ENCODE assay signal across 9 cellular contexts in the genomic region with DNA sequence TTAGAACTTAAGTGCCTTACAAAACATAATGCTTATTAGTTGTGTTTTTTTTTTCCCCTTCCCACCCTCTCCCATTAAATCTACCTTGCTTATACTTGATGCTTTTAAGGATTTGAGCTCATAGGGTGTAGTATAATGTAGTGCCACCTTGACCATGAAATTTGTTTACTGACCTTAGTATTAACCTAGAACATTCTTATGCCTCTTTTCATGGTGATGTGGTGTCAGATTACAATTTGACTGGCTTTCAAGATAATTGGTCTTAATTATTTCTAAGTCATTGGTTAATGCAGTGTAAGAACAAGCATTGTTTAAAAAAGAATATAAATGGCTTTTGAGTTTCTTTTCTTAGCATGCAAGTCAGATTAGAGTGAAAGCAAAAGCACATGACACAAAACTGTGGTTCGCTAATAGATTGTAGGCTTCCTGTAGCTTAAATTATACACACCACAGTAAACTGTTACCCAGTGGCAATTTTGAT.
DNase-seq lines count a peak whose midpoint lies in the region; ATAC-seq, FAIRE-seq and TF ChIP-seq lines count a peak whose summit lies in the region.
"Had no signal": no experiment of that assay in that cellular context is flagged by ENCODE, and none has a peak within 500 bp of the region (broad histone marks: within the 10 kb centered on the region; RNA-seq: fewer than 3 reads in every experiment).

No MANE protein-coding gene starts in this region.

- H4K8ac ChIP-seq in IMR-90 (ENCODE audit: low read depth in 2 of 2, low read length in 2 of 2), result no peak overlapping the region

- no peak overlapping the region for H2AK5ac ChIP-seq in IMR-90 (ENCODE audit: low read depth, low read length)

- no peak for TF ChIP-seq POLR2A in IMR-90 (IDR thresholded peaks at IDR 0.05; ENCODE audit: low read depth, low read length)

- no peaks in the 10 kb centered on the region for H3K9me3 ChIP-seq in IMR-90 (ENCODE audit: control insufficient read depth, insufficient read depth, low read length)
- no peaks in the 10 kb centered on the region for H3K9me3 ChIP-seq in small intestine (ENCODE audit: control insufficient read depth, low read depth)

- CTCF ChIA-PET in IMR-90 (lab: Yijun Ruan, JAX), result interaction anchor here (0.7 kb wide), 1 partner anchor 18 kb away, joined by 4 read pairs; no protein-coding TSS in a partner anchor

- intact Hi-C loops in IMR-90 (cut with micrococcal nuclease), result no loop called here

- in situ Hi-C loops in IMR-90 (cut with MboI; ENCODE audit: low sequenced_read_pairs), result no loop called here

- peaks cover 32 to 49% of the 10 kb centered on the region in 2 experiments for H3K79me1 ChIP-seq in IMR-90 (ENCODE audit: low read depth in 1 of 2, low read length in 2 of 2)

- H3K4me3 ChIP-seq in IMR-90 (ENCODE audit: insufficient read depth, low read depth, low read length), result no peak overlapping the region
- no peak overlapping the region for H3K4me3 ChIP-seq in small intestine (ENCODE audit: low read depth in 1 of 2, low read length in 2 of 2)

- H3K4me2 ChIP-seq in IMR-90 (ENCODE audit: low read depth, low read length), result peak overlapping the region; percentile 33; the same call in 1 of the 2 replicates

- H3K9me1 ChIP-seq in IMR-90 (ENCODE audit: insufficient read depth, low read length), result peaks cover 2% of the 10 kb centered on the region; the same call in 1 of the 2 replicates

- no peak overlapping the region for H2BK120ac ChIP-seq in IMR-90 (ENCODE audit: low read depth, low read length)

- dilution Hi-C loops in IMR-90 (cut with HindIII; ENCODE audit: low sequenced_read_pairs, unreplicated experiment), result no loop called here

- H2BK5ac ChIP-seq in IMR-90 (ENCODE audit: low read depth, low read length, poor library complexity, severe bottlenecking), result no peak overlapping the region

- H3K23ac ChIP-seq in IMR-90 (ENCODE audit: low read depth, low read length), result no peak overlapping the region

- H2BK15ac ChIP-seq in IMR-90 (ENCODE audit: low read depth, low read length), result no peak overlapping the region

- TF ChIP-seq CTCF in IMR-90 (conservative IDR thresholded peaks at IDR 0.05; ENCODE audit: low read depth, low read length) (no peak), foreskin keratinocyte (conservative IDR thresholded peaks at IDR 0.05) (no peak)

- DNase-seq in IMR-90, result no peak
- peak; percentile 16 for DNase-seq in astrocyte of the hippocampus (ENCODE audit: low read depth, low spot score)
- peak; percentile 40 for DNase-seq in small intestine
- no peak for DNase-seq in superior temporal gyrus (ENCODE audit: extremely low spot score)
- DNase-seq in foreskin keratinocyte, result no peak
- DNase-seq in AG08395 (ENCODE audit: low spot score), result no peak

- WGBS in IMR-90 (ENCODE audit: extremely low coverage in 2 of 2, insufficient read length in 1 of 2), 2 experiments, result no CpG with 5 or more reads among the region's 1 CpG
- 38 to 62% (median 61%) methylated on average over 1 of the region's 1 CpG for WGBS in small intestine, 3 donors

- H3K9ac ChIP-seq in IMR-90 (ENCODE audit: low read depth, low read length), result no peak overlapping the region

- H3K4me1 ChIP-seq in IMR-90 (ENCODE audit: control insufficient read depth, insufficient read depth, low read length) (peaks cover 11% of the 10 kb centered on the region), small intestine (ENCODE audit: control insufficient read depth in 2 of 2, insufficient read depth in 1 of 2, low read depth in 1 of 2, low read length in 1 of 2) (peaks cover 3 to 11% of the 10 kb centered on the region in 2 donors), foreskin keratinocyte (no peaks in the 10 kb centered on the region)

- no peak overlapping the region for H4K91ac ChIP-seq in IMR-90 (ENCODE audit: insufficient read depth, low read depth, low read length)

- H3K27me3 ChIP-seq in IMR-90 (ENCODE audit: control insufficient read depth, insufficient read depth, low read length) (no peaks in the 10 kb centered on the region), small intestine (ENCODE audit: control insufficient read depth in 2 of 2, insufficient read depth in 2 of 2, low read length in 2 of 2) (no peaks in the 10 kb centered on the region), foreskin keratinocyte (no peaks in the 10 kb centered on the region)

- H3K27ac ChIP-seq in IMR-90 (ENCODE audit: insufficient read depth, low read length) (no peak overlapping the region), small intestine (ENCODE audit: low read depth in 1 of 2, low read length in 1 of 2) (no peak overlapping the region), foreskin keratinocyte (no peak overlapping the region)

- H2AK9ac ChIP-seq in IMR-90 (replicated peaks; ENCODE audit: low read depth, low read length, poor library complexity), result no peak overlapping the region

- H4K5ac ChIP-seq in IMR-90 (ENCODE audit: low read depth, low read length), result no peak overlapping the region

- BruUV-seq in IMR-90 (replicated peaks; lab: Mats Ljungman, UMichigan), result no TSS peak

- H3K4ac ChIP-seq in IMR-90 (ENCODE audit: low read depth, low read length), result no peak overlapping the region

- POLR2A ChIA-PET in IMR-90 (lab: Charles Lee; ENCODE audit: unreplicated experiment), result no interaction called here

- H3K36me3 ChIP-seq in IMR-90 (ENCODE audit: control insufficient read depth, insufficient read depth, low read length) (no peaks in the 10 kb centered on the region), small intestine (ENCODE audit: control insufficient read depth in 2 of 2, insufficient read depth in 2 of 2, low read length in 2 of 2) (no peaks in the 10 kb centered on the region)

- no peak overlapping the region for H3K56ac ChIP-seq in IMR-90 (ENCODE audit: extremely low read depth, insufficient read depth, low read length)

- no peak overlapping the region for H2BK20ac ChIP-seq in IMR-90 (ENCODE audit: low read depth, low read length)

- H3K18ac ChIP-seq in IMR-90 (ENCODE audit: low read depth, low read length), result no peak overlapping the region

- no peak overlapping the region for H2AFZ ChIP-seq in IMR-90 (replicated peaks; ENCODE audit: low read length, poor library complexity)

- no peak for TF ChIP-seq RAD21 in IMR-90 (IDR thresholded peaks at IDR 0.05; ENCODE audit: low read length)

- H4K20me1 ChIP-seq in IMR-90 (ENCODE audit: insufficient read depth, low read length), result no peaks in the 10 kb centered on the region; the same call in 1 of the 2 replicates

- H3K14ac ChIP-seq in IMR-90 (replicated peaks; ENCODE audit: low read depth, low read length), result no peak overlapping the region

- ATAC-seq in GM18508 (IDR thresholded peaks at IDR 0.05; ENCODE audit: insufficient read depth, unreplicated experiment) (peak; percentile 38), GM21576 (IDR thresholded peaks at IDR 0.05; ENCODE audit: unreplicated experiment) (peak; percentile 60), IMR-90 (ENCODE audit: low read depth) (peak; percentile 21; the same call in 1 of the 2 replicates), foreskin keratinocyte (no peak)
- ATAC-seq: Panc1 had no signal

- FAIRE-seq in small intestine (lab: Jason Lieb, UNC), result no peak

TF ChIP-seq in IMR-90, 13 proteins besides CTCF, POLR2A, EP300 and RAD21:
- TF ChIP-seq USF2 (IDR thresholded peaks at IDR 0.05; ENCODE audit: low read depth, low read length) (no peak), ELK1 (IDR thresholded peaks at IDR 0.05; ENCODE audit: borderline replicate concordance, low read depth, low read length) (no peak), BHLHE40 (IDR thresholded peaks at IDR 0.05; ENCODE audit: low read depth, low read length) (no peak), MAFK (IDR thresholded peaks at IDR 0.05; ENCODE audit: low read depth, low read length) (no peak), MAZ (IDR thresholded peaks at IDR 0.05; ENCODE audit: borderline replicate concordance, low read depth, low read length) (no peak), FOS (IDR thresholded peaks at IDR 0.05; ENCODE audit: low read depth, low read length) (no peak)
TF ChIP-seq in IMR-90: peak in this region for 0.

Comparison
In these comparisons a context has a peak if more than half of its experiments do, and no peak if none do; other contexts are left out.
1. DNase-seq: peak in astrocyte of the hippocampus (single experiment) and small intestine (single experiment); none in IMR-90 (single experiment), superior temporal gyrus (single experiment), foreskin keratinocyte (0 of 2) and AG08395 (single experiment).